Comparison of ENCODE assay signal across 16 cellular contexts in the genomic region with DNA sequence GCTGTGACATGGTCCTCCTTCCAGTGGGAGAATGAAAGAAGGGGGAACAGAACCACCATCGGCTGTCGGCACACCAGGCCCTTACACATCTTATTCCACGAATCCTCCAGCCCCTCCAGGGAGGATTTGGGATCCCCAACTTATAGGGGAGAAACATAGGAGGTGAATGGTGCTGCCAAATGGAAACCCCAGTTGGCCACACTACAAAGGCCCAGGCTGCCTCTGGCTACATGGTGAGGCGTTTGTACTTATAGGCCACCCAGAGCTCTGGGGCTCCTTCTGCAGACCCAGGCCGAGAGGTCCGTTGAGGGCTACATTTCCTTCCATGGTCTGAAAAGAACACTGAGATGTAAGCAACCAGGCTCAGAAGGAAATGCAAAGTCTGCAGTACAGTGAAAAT. TPM values are rescaled to one million over a fixed set of nuclear protein-coding genes. Genes with fewer than 3 reads are reported as not detected.
DNase-seq lines count a peak whose midpoint lies in the region; ATAC-seq and TF ChIP-seq lines count a peak whose summit lies in the region.
"Had no signal": no experiment of that assay in that cellular context is flagged by ENCODE, and none has a peak within 500 bp of the region (broad histone marks: within the 10 kb centered on the region; RNA-seq: fewer than 3 reads in every experiment).

No MANE protein-coding gene starts in this region.

- H3K27ac ChIP-seq in GM23248 (peak overlapping the region; percentile 92), body of pancreas (peak overlapping the region in 3 of 4 donors; percentile 98 to 99 (median 98)), lower lobe of right lung (peak overlapping the region; percentile 86), substantia nigra (ENCODE audit: low read depth, low read length, poor library complexity, severe bottlenecking) (peak overlapping the region; percentile 100), Karpas-422 (ENCODE audit: low read length) (no peak overlapping the region)
- H3K27ac ChIP-seq: C4-2B had no signal

- H3K27me3 ChIP-seq in GM23248 (replicated peaks; ENCODE audit: insufficient read depth) (no peaks in the 10 kb centered on the region), body of pancreas (no peaks in the 10 kb centered on the region), lower lobe of right lung (ENCODE audit: low read depth) (peaks cover 7% of the 10 kb centered on the region), Karpas-422 (ENCODE audit: low read length) (no peaks in the 10 kb centered on the region)

- peaks cover 87% of the 10 kb centered on the region for H3K36me3 ChIP-seq in GM23248 (ENCODE audit: low read depth)
- peaks cover 23 to 26% of the 10 kb centered on the region in 2 donors for H3K36me3 ChIP-seq in body of pancreas (replicated peaks in 1 of 2; ENCODE audit: insufficient read depth in 1 of 2, low read depth in 2 of 2)
- H3K36me3 ChIP-seq in lower lobe of right lung, result peaks cover 92% of the 10 kb centered on the region
- H3K36me3 ChIP-seq in Karpas-422 (ENCODE audit: insufficient read depth, low read length), result no peaks in the 10 kb centered on the region

- no peak for DNase-seq in GM23248
- DNase-seq in body of pancreas, result peak in 1 of 4 donors; percentile 7
- DNase-seq in lower lobe of right lung, result peak; percentile 12
- no peak for DNase-seq in substantia nigra (lab: John Stamatoyannopoulos, UW)
- no peak for DNase-seq in UCSD-AML1 (lab: John Stamatoyannopoulos, UW; ENCODE audit: unreplicated experiment)
- no peak for DNase-seq in left colon
- no peak for DNase-seq in Karpas-422
- DNase-seq: activated CD4-positive, alpha-beta T cell treated with anti-CD3 and anti-CD28 coated beads, Interleukin-2, amount 50 U/mL, for 1 hour; NCI-H2029; NCI-H526; RPMI8226; stimulated activated CD4-positive, alpha-beta T cell treated with anti-CD3 and anti-CD28 coated beads, Interleukin-12 subunit alpha, Interleukin-12 subunit beta, amount 100 ng/mL, for 4 hours; T-helper 9 cell had no signal

- WGBS in GM23248 (ENCODE audit: low coverage in 1 of 2, low lambda C conversion rate in 2 of 2, missing lambda C conversion rate in 2 of 2), 2 experiments, result 87 to 90% methylated on average over 6 of the region's 6 CpGs
- WGBS in body of pancreas, 2 donors, result 92 to 98% methylated on average over 6 of the region's 6 CpGs

- H3K4me3 ChIP-seq in GM23248, result no peak overlapping the region
- H3K4me3 ChIP-seq in body of pancreas, result no peak overlapping the region
- H3K4me3 ChIP-seq in lower lobe of right lung, result no peak overlapping the region
- H3K4me3 ChIP-seq in Karpas-422 (ENCODE audit: low read length), result no peak overlapping the region
- H3K4me3 ChIP-seq: GM12878 had no signal

- H3K79me2 ChIP-seq in GM23248 (ENCODE audit: insufficient read depth), result peaks cover 59% of the 10 kb centered on the region
- no peaks in the 10 kb centered on the region for H3K79me2 ChIP-seq in Karpas-422 (ENCODE audit: low read length)

- H3K4me1 ChIP-seq in GM23248 (ENCODE audit: insufficient read depth) (peaks cover 96% of the 10 kb centered on the region), body of pancreas (peaks cover 97% of the 10 kb centered on the region), lower lobe of right lung (peaks cover 99% of the 10 kb centered on the region), Karpas-422 (ENCODE audit: low read length) (no peaks in the 10 kb centered on the region; the same call in 1 of the 2 replicates)

- in situ Hi-C loops in GM23248 (cut with MboI), result loop anchor here (5.0 kb wide), 1 partner anchor 110 kb away; no protein-coding TSS in a partner anchor

- intact Hi-C loops in body of pancreas (cut with DNase I) (no loop called here), lower lobe of right lung (cut with DNase I) (loop anchor here (10.0 kb wide), 1 partner anchor 47 kb away; no protein-coding TSS in a partner anchor), left colon (cut with DNase I, micrococcal nuclease) (no loop called here)

- H2AFZ ChIP-seq in GM23248, result no peak overlapping the region
- no peak overlapping the region for H2AFZ ChIP-seq in Karpas-422 (ENCODE audit: low read length)

- ATAC-seq in body of pancreas (no peak), lower lobe of right lung (no peak), HG02852 (IDR thresholded peaks at IDR 0.05; ENCODE audit: unreplicated experiment) (no peak), left colon (no peak)
- ATAC-seq: GM12878 had no signal

- H3K4me2 ChIP-seq in GM23248 (ENCODE audit: unreplicated experiment) (no peak overlapping the region), Karpas-422 (ENCODE audit: low read depth, low read length, poor library complexity, severe bottlenecking) (no peak overlapping the region)

- TF ChIP-seq CTCF in body of pancreas (IDR thresholded peaks at IDR 0.05), result no peak
- no peak for TF ChIP-seq CTCF in lower lobe of right lung (IDR thresholded peaks at IDR 0.05)

- no peak for TF ChIP-seq POLR2A in body of pancreas (IDR thresholded peaks at IDR 0.05)

- no peaks in the 10 kb centered on the region for H3K9me3 ChIP-seq in GM23248 (ENCODE audit: low read depth)
- H3K9me3 ChIP-seq in body of pancreas, result no peaks in the 10 kb centered on the region
- no peaks in the 10 kb centered on the region for H3K9me3 ChIP-seq in lower lobe of right lung
- H3K9me3 ChIP-seq in Karpas-422 (ENCODE audit: low read length), result no peaks in the 10 kb centered on the region

- H3K9ac ChIP-seq in GM23248, result peak overlapping the region; percentile 83
- H3K9ac ChIP-seq in Karpas-422 (ENCODE audit: low read length), result no peak overlapping the region

- no peaks in the 10 kb centered on the region for H3K9me2 ChIP-seq in GM23248 (ENCODE audit: insufficient read depth)
- no peaks in the 10 kb centered on the region for H3K9me2 ChIP-seq in Karpas-422 (replicated peaks; ENCODE audit: insufficient read depth, low read length)

- H3F3A ChIP-seq in GM23248 (ENCODE audit: insufficient read depth), result peaks cover 95% of the 10 kb centered on the region

- H4K20me1 ChIP-seq in GM23248 (ENCODE audit: insufficient read depth) (no peaks in the 10 kb centered on the region), Karpas-422 (ENCODE audit: insufficient read depth, low read depth, low read length) (no peaks in the 10 kb centered on the region)

RNA-seq across cellular contexts. Expression of a gene that starts 12.0 kb away (rescaled TPM):
- total RNA-seq in GM23248 (2014; rRNA removed; shearing (Covaris generic)), result 336 and 347 TPM in 2 replicates
- polyA plus RNA-seq in GM23248 (2016; fragmentation: Nextera tagmentation; extraction: Ambion mirVana), result 156 TPM in 2 replicates
- total RNA-seq in body of pancreas (10 to 100 TPM; 65.1 to 71.5 TPM), lower lobe of right lung (77.8 TPM), left colon (10 to 100 TPM; 17.6 to 18.7 TPM)
- not detected in 2 replicates for total RNA-seq in Karpas-422 (2014; rRNA removed; shearing (Covaris generic); ENCODE audit: low replicate concordance)

Comparison
In these comparisons a context has a peak if more than half of its experiments do, and no peak if none do; other contexts are left out.
1. RNA of a gene that starts 12.0 kb away (total RNA-seq): 336 to 347 TPM in GM23248, 77.8 TPM in lower lobe of right lung (single experiment), 65.1 to 71.5 TPM in body of pancreas and 17.6 to 18.7 TPM in left colon; not detected in Karpas-422; every median in the first group is over 10 times any median in the second.